In genomic region chr12:103924761-103925641, GRCh38 we compare ENCODE assay signal across 8 cellular contexts.
DNase-seq lines count a peak whose midpoint lies in the region; ATAC-seq and TF ChIP-seq lines count a peak whose summit lies in the region.

No MANE protein-coding gene starts in this region.

- peak overlapping the region; percentile 78 for H3K4me3 Mint-ChIP-seq in activated naive CD8-positive, alpha-beta T cell treated with anti-CD3 and anti-CD28 coated beads, Interleukin-2, amount 50 U/mL, for 24 hours

- peaks cover 53% of the 10 kb centered on the region for H3K4me1 Mint-ChIP-seq in activated naive CD8-positive, alpha-beta T cell treated with anti-CD3 and anti-CD28 coated beads, Interleukin-2, amount 50 U/mL, for 24 hours

- H3K4me3 ChIP-seq in HFF-Myc (replicated peaks; ENCODE audit: low read depth, low read length): no peak overlapping the region

- peaks cover 2% of the 10 kb centered on the region for H3K27me3 Mint-ChIP-seq in activated naive CD8-positive, alpha-beta T cell treated with anti-CD3 and anti-CD28 coated beads, Interleukin-2, amount 50 U/mL, for 24 hours

- TF ChIP-seq CTCF in HFF-Myc (IDR thresholded peaks at IDR 0.05; ENCODE audit: low read depth, low read length, missing control alignments): no peak

- peak; percentile 26 for DNase-seq in DMS79 (lab: John Stamatoyannopoulos, UW)
- no peak for DNase-seq in DMS79 treated with DMSO at 0.1 percent for 48 hours (lab: John Stamatoyannopoulos, UW)
- peak; percentile 56 for DNase-seq in HFF-Myc (ENCODE audit: extremely low read depth, low read depth)
- DNase-seq in NCI-H2107 (lab: John Stamatoyannopoulos, UW): peak; percentile 69
- peak; percentile 56 for DNase-seq in activated naive CD8-positive, alpha-beta T cell treated with anti-CD3 and anti-CD28 coated beads, Interleukin-2, amount 50 U/mL, for 24 hours
- DNase-seq in stimulated activated CD4-positive, alpha-beta T cell treated with anti-CD3 and anti-CD28 coated beads, Interleukin-4, amount 100 ng/mL, for 4 hours: peak; percentile 24 to 38
- no peak for DNase-seq in NCI-H1694 (lab: John Stamatoyannopoulos, UW)
- DNase-seq in NCI-H1694 treated with DMSO at 0.1 percent for 48 hours (lab: John Stamatoyannopoulos, UW): no peak

- peak; percentile 59 for ATAC-seq in activated naive CD8-positive, alpha-beta T cell treated with anti-CD3 and anti-CD28 coated beads, Interleukin-2, amount 50 U/mL, for 24 hours

- peaks cover 17% of the 10 kb centered on the region for H3K36me3 Mint-ChIP-seq in activated naive CD8-positive, alpha-beta T cell treated with anti-CD3 and anti-CD28 coated beads, Interleukin-2, amount 50 U/mL, for 24 hours (ENCODE audit: low read depth)

- H3K9me3 Mint-ChIP-seq in activated naive CD8-positive, alpha-beta T cell treated with anti-CD3 and anti-CD28 coated beads, Interleukin-2, amount 50 U/mL, for 24 hours: no peaks in the 10 kb centered on the region

- peak overlapping the region; percentile 87 for H3K27ac Mint-ChIP-seq in activated naive CD8-positive, alpha-beta T cell treated with anti-CD3 and anti-CD28 coated beads, Interleukin-2, amount 50 U/mL, for 24 hours

Comparison
In these comparisons a context has a peak if more than half of its experiments do, and no peak if none do; other contexts are left out.
1. DNase-seq: peak in DMS79 (single experiment), HFF-Myc (single experiment), NCI-H2107 (single experiment), activated naive CD8-positive, alpha-beta T cell treated with anti-CD3 and anti-CD28 coated beads, Interleukin-2, amount 50 U/mL, for 24 hours (single experiment) and stimulated activated CD4-positive, alpha-beta T cell treated with anti-CD3 and anti-CD28 coated beads, Interleukin-4, amount 100 ng/mL, for 4 hours (2 of 2); none in DMS79 treated with DMSO at 0.1 percent for 48 hours (single experiment), NCI-H1694 (single experiment) and NCI-H1694 treated with DMSO at 0.1 percent for 48 hours (single experiment).